Comparison of ENCODE assay signal across 8 cellular contexts in genomic region chr18:56575819-56576663, GRCh38.
A peak's percentile ranks its signal among the peaks of the same experiment; 100 is the strongest.
DNase-seq lines count a peak whose midpoint lies in the region; ATAC-seq and FAIRE-seq lines count a peak whose summit lies in the region.

No MANE protein-coding gene starts in this region.

- FAIRE-seq in TTC549 (lab: Jason Lieb, UNC): peak; percentile 86

- ATAC-seq in GM21447 (IDR thresholded peaks at IDR 0.05; ENCODE audit: unreplicated experiment): peak; percentile 69
- ATAC-seq in Right ventricle myocardium superior (ENCODE audit: poor library complexity): peak; percentile 93
- peak; percentile 90 for ATAC-seq in sciatic nerve
- ATAC-seq in GM21526 (IDR thresholded peaks at IDR 0.05; ENCODE audit: low FRiP score, unreplicated experiment): no peak
- ATAC-seq in GM19463 (IDR thresholded peaks at IDR 0.05; ENCODE audit: unreplicated experiment): no peak

- intact Hi-C loops in Right ventricle myocardium superior (cut with DNase I): loop anchor here (5.0 to 10.0 kb wide), 4 partner anchors 711 to 1341 kb away; no protein-coding TSS in a partner anchor
- intact Hi-C loops in sciatic nerve (cut with DNase I): loop anchor here (10.0 kb wide), 1 partner anchor 1341 kb away; no protein-coding TSS in a partner anchor

- DNase-seq in COLO668 (lab: John Stamatoyannopoulos, UW; ENCODE audit: unreplicated experiment) (peak; percentile 8), NCI-H128 (lab: John Stamatoyannopoulos, UW; ENCODE audit: unreplicated experiment) (peak; percentile 40), Right ventricle myocardium superior (no peak), sciatic nerve (ENCODE audit: low spot score) (no peak)

Comparison
In these comparisons a context has a peak if more than half of its experiments do, and no peak if none do; other contexts are left out.
1. DNase-seq: peak in COLO668 (single experiment) and NCI-H128 (single experiment); none in Right ventricle myocardium superior (single experiment) and sciatic nerve (single experiment).
2. ATAC-seq: peak in GM21447 (single experiment), Right ventricle myocardium superior (single experiment) and sciatic nerve (single experiment); none in GM21526 (single experiment) and GM19463 (single experiment).